In the genomic region with DNA sequence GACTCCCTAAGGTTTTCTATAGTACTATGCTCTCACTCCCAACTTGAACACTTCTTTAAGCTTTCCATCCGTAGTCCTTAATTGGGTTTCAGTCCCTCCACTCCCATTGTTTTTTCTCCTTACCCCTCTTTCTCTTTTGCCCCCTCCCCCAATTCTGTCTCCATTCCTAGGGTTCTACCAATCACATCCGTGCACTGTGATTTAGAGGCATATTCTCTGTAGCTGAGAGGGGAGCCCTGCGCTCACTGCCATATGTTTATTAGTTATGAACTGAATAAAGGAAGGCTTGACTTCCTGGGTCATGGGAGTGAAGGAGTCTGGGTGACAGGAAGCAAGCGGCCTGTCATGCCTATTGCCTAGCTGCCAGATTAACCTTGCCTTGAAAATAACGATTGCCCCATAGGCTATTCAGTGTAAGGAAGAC, we compare ENCODE assay signal across 1 cellular context.
TF ChIP-seq lines count a peak whose summit lies in the region.

No MANE protein-coding gene starts in this region.

TF ChIP-seq in HepG2, 621 proteins besides CTCF, POLR2A, EP300 and RAD21:
- TF ChIP-seq ADNP (CRISPR knock-in tag; IDR thresholded peaks at IDR 0.05) (no peak), GATAD1 (CRISPR knock-in tag; IDR thresholded peaks at IDR 0.05) (peak; percentile 49; the same call in 1 of the 2 replicates), SIN3A (IDR thresholded peaks at IDR 0.05; ENCODE audit: borderline replicate concordance, low read depth, low read length) (0 out of 2 replicates have a peak, but pooled peaks have one; percentile 60), SAP130 (CRISPR knock-in tag; IDR thresholded peaks at IDR 0.05; ENCODE audit: low read depth) (peak; percentile 55; the same call in 1 of the 2 replicates), POLR2AphosphoS5 (IDR thresholded peaks at IDR 0.05; ENCODE audit: low read depth, low read length) (0 out of 2 replicates have a peak, but pooled peaks have one; percentile 15), ASH2L (IDR thresholded peaks at IDR 0.05; ENCODE audit: insufficient read length, low read depth, low read length) (peak; percentile 1), THAP11 (CRISPR knock-in tag; IDR thresholded peaks at IDR 0.05) (no peak), NR2C2 (CRISPR knock-in tag; IDR thresholded peaks at IDR 0.05; ENCODE audit: borderline replicate concordance) (peak; percentile 52), KDM5A (IDR thresholded peaks at IDR 0.05; ENCODE audit: borderline replicate concordance, low read length) (peak; percentile 30; the same call in 1 of the 2 replicates), KDM2A (CRISPR knock-in tag; IDR thresholded peaks at IDR 0.05; ENCODE audit: borderline replicate concordance, low read depth) (0 out of 2 replicates have a peak, but pooled peaks have one; percentile 6), ZNF143 (CRISPR knock-in tag; IDR thresholded peaks at IDR 0.05) (peak; percentile 74), ZNF75D (CRISPR knock-in tag; IDR thresholded peaks at IDR 0.05; ENCODE audit: borderline replicate concordance) (no peak), THYN1 (CRISPR knock-in tag; IDR thresholded peaks at IDR 0.05; ENCODE audit: borderline replicate concordance, low read depth) (no peak), ZNF333 (CRISPR knock-in tag; IDR thresholded peaks at IDR 0.05; ENCODE audit: borderline replicate concordance) (no peak), GABPA (IDR thresholded peaks at IDR 0.05; ENCODE audit: low read depth, low read length) (no peak), GABPA (CRISPR knock-in tag; IDR thresholded peaks at IDR 0.05; ENCODE audit: low read depth) (peak; percentile 56)
- TF ChIP-seq, protein P1, sequence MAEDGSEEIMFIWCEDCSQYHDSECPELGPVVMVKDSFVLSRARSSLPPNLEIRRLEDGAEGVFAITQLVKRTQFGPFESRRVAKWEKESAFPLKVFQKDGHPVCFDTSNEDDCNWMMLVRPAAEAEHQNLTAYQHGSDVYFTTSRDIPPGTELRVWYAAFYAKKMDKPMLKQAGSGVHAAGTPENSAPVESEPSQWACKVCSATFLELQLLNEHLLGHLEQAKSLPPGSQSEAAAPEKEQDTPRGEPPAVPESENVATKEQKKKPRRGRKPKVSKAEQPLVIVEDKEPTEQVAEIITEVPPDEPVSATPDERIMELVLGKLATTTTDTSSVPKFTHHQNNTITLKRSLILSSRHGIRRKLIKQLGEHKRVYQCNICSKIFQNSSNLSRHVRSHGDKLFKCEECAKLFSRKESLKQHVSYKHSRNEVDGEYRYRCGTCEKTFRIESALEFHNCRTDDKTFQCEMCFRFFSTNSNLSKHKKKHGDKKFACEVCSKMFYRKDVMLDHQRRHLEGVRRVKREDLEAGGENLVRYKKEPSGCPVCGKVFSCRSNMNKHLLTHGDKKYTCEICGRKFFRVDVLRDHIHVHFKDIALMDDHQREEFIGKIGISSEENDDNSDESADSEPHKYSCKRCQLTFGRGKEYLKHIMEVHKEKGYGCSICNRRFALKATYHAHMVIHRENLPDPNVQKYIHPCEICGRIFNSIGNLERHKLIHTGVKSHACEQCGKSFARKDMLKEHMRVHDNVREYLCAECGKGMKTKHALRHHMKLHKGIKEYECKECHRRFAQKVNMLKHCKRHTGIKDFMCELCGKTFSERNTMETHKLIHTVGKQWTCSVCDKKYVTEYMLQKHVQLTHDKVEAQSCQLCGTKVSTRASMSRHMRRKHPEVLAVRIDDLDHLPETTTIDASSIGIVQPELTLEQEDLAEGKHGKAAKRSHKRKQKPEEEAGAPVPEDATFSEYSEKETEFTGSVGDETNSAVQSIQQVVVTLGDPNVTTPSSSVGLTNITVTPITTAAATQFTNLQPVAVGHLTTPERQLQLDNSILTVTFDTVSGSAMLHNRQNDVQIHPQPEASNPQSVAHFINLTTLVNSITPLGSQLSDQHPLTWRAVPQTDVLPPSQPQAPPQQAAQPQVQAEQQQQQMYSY (CRISPR knock-in tag; IDR thresholded peaks at IDR 0.05): no peak
TF ChIP-seq in HepG2: peak in this region for 10.
